8 cellular contexts compared by ENCODE assay signal in the genomic region with DNA sequence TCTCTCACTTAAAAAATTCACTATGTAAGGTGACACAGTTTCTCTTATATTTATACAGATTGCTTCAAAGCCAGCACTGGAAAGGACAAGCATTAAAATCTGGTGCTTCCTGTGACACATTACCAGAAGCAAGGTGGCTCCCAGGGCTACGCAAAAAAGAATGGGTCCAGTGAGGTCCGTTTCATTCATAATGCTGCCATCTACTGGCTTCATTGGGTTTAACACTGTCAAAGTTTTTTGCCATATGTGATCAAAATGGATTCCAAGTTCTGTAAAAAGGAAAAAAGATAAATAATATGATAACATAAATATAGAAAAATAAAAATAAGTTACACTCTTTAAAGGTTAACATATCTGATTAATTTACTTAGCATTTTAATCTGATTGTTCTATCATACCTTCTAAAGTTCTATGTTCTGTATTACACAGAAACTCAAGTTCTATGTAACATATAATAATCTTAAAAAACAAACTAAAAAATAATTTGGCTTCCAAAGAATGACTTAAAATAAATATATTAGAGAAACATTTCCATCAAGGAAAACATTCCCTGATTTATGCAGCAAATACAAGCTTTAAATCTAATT. TPM values are rescaled to one million over a fixed set of nuclear protein-coding genes. Genes with fewer than 3 reads are reported as not detected.
DNase-seq lines count a peak whose midpoint lies in the region; ATAC-seq and TF ChIP-seq lines count a peak whose summit lies in the region.

No MANE protein-coding gene starts in this region.

- no peaks in the 10 kb centered on the region for H3K36me3 Mint-ChIP-seq in neural crest cell (ENCODE audit: low read depth)

- H3K9me3 Mint-ChIP-seq in neural crest cell = no peaks in the 10 kb centered on the region

- ATAC-seq in GM19395 (IDR thresholded peaks at IDR 0.05; ENCODE audit: unreplicated experiment) = peak; percentile 96
- ATAC-seq in HG03280 (IDR thresholded peaks at IDR 0.05; ENCODE audit: unreplicated experiment) = peak; percentile 95

- no peaks in the 10 kb centered on the region for H3K4me1 Mint-ChIP-seq in neural crest cell

- peak; percentile 83 for TF ChIP-seq CTCF in neural crest cell (conservative IDR thresholded peaks at IDR 0.05)

- peak; percentile 84 for DNase-seq in DMS53 treated with DMSO at 0.1 percent for 48 hours (lab: John Stamatoyannopoulos, UW; ENCODE audit: unreplicated experiment)
- DNase-seq in NCI-H446 treated with DMSO at 0.1 percent for 48 hours (lab: John Stamatoyannopoulos, UW) = peak; percentile 47
- peak; percentile 12 to 31 for DNase-seq in activated CD4-positive, alpha-beta T cell treated with anti-CD3 and anti-CD28 coated beads, Interleukin-2, amount 50 U/mL, for 48 hours
- DNase-seq in fibroblast of peridontal ligament (ENCODE audit: extremely low read depth) = peak; percentile 56
- peak; percentile 32 for DNase-seq in neural crest cell (ENCODE audit: low read depth, low spot score)
- no peak for DNase-seq in NK-92 (lab: John Stamatoyannopoulos, UW; ENCODE audit: unreplicated experiment)

- peaks cover 9% of the 10 kb centered on the region for H3K27me3 Mint-ChIP-seq in neural crest cell (ENCODE audit: low read depth)

- no peak overlapping the region for H3K4me3 Mint-ChIP-seq in neural crest cell

- H3K27ac Mint-ChIP-seq in neural crest cell (ENCODE audit: unreplicated experiment) = no peak overlapping the region

RNA-seq across cellular contexts. Expression of a gene that starts 22.1 kb away (rescaled TPM):
- total RNA-seq in neural crest cell = 0.47 and 0.80 TPM in 2 replicates

RNA-seq across cellular contexts. Expression of a gene that starts 48.8 kb away (rescaled TPM):
- 30.2 and 33.3 TPM in 2 replicates for total RNA-seq in neural crest cell
